Comparison of ENCODE assay signal across 27 cellular contexts in the genomic region with DNA sequence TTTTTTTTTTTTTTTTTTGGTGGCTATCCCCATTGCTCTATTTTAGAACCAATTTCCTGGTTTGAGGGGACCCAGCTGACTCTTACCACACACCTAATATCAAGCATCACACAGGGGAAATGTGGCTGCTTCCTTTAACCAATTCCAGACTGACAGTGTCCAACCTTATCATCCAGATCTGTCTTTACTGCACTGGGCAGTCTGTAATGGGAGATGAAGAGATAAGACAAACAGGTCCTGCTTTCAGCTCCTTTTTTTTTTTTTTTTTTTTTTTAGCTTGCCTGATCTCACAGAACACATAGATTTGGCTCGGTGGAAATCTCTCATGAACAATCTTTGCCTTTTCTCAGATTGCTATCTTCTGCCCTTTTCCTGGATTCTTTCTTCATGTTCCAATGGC.
"Had no signal": no experiment of that assay in that cellular context is flagged by ENCODE, and none has a peak within 500 bp of the region (broad histone marks: within the 10 kb centered on the region; RNA-seq: fewer than 3 reads in every experiment).

No MANE protein-coding gene starts in this region.

- H3K9me3 Mint-ChIP-seq: WTC11 had no signal

- H3K27me3 ChIP-seq: brain microvascular endothelial cell, colonic mucosa, esophagus squamous epithelium, gastroesophageal sphincter, heart right ventricle had no signal

- H3K4me1 Mint-ChIP-seq: activated CD4-positive, alpha-beta memory T cell treated with anti-CD3 and anti-CD28 coated beads, Interleukin-2, amount 10 ng/mL, durations not matched to agents 7 days and 5 days; activated CD4-positive, alpha-beta T cell treated with anti-CD3 and anti-CD28 coated beads, Interleukin-2, amount 10 ng/mL, durations not matched to agents 7 days and 5 days had no signal

- H3K27ac Mint-ChIP-seq: activated CD4-positive, alpha-beta memory T cell treated with anti-CD3 and anti-CD28 coated beads, Interleukin-2, amount 10 ng/mL, durations not matched to agents 7 days and 5 days; activated CD4-positive, alpha-beta T cell treated with anti-CD3 and anti-CD28 coated beads, Interleukin-2, amount 10 ng/mL, durations not matched to agents 7 days and 5 days; activated naive CD8-positive, alpha-beta T cell; activated T-cell treated with anti-CD3 and anti-CD28 coated beads, Interleukin-2, amount 50 U/mL, for 24 hours; activated T-cell treated with anti-CD3 and anti-CD28 coated beads, Interleukin-2, amount 50 U/mL, for 72 hours; WTC11 had no signal

- H3K4me3 ChIP-seq: colonic mucosa, esophagus squamous epithelium, gastroesophageal sphincter, heart right ventricle had no signal

- H3K27ac ChIP-seq: brain microvascular endothelial cell, colonic mucosa, epithelial cell of prostate, esophagus squamous epithelium, gastroesophageal sphincter, heart right ventricle had no signal

- DNase-seq: activated CD4-positive, alpha-beta memory T cell treated with anti-CD3 and anti-CD28 coated beads, Interleukin-2, amount 10 ng/mL, durations not matched to agents 7 days and 5 days; activated CD4-positive, alpha-beta T cell treated with anti-CD3 and anti-CD28 coated beads for 1 hour; activated CD4-positive, alpha-beta T cell treated with anti-CD3 and anti-CD28 coated beads for 4 hours; activated CD4-positive, alpha-beta T cell treated with anti-CD3 and anti-CD28 coated beads, Interleukin-2, amount 10 ng/mL, durations not matched to agents 7 days and 5 days; activated CD4-positive, alpha-beta T cell treated with anti-CD3 and anti-CD28 coated beads, Interleukin-2, amount 50 U/mL, for 4 hours; activated CD8-positive, alpha-beta memory T cell treated with anti-CD3 and anti-CD28 coated beads, Interleukin-2, amount 50 U/mL, for 48 hours; activated effector memory CD4-positive, alpha-beta T cell treated with Interleukin-2 at 50 U/mL for 16 hours; activated gamma-delta T cell treated with Interleukin-2 at 50 U/mL for 16 hours; activated naive CD4-positive, alpha-beta T cell treated with anti-CD3 and anti-CD28 coated beads, Interleukin-2, amount 50 U/mL, for 16 hours; activated naive CD4-positive, alpha-beta T cell treated with Interleukin-2 at 50 U/mL for 16 hours; activated T-cell treated with anti-CD3 and anti-CD28 coated beads for 4 hours; activated T-cell treated with anti-CD3 and anti-CD28 coated beads, Interleukin-2, amount 50 U/mL, for 24 hours; activated T-cell treated with anti-CD3 and anti-CD28 coated beads, Interleukin-2, amount 50 U/mL, for 72 hours; amniotic stem cell; anterior cingulate cortex; brain microvascular endothelial cell; caudate nucleus; colonic mucosa; effector CD8-positive, alpha-beta T cell; esophagus squamous epithelium; foreskin melanocyte; heart right ventricle; T-helper 2 cell had no signal

- H3K4me1 ChIP-seq: colonic mucosa, esophagus squamous epithelium, gastroesophageal sphincter, heart right ventricle had no signal

- ATAC-seq: activated T-cell treated with anti-CD3 and anti-CD28 coated beads, Interleukin-2, amount 50 U/mL, for 72 hours; gastroesophageal sphincter; heart right ventricle; WTC11 had no signal

- H3K36me3 Mint-ChIP-seq: activated naive CD8-positive, alpha-beta T cell; WTC11 had no signal

- H3K4me3 Mint-ChIP-seq: activated CD4-positive, alpha-beta memory T cell treated with anti-CD3 and anti-CD28 coated beads, Interleukin-2, amount 10 ng/mL, durations not matched to agents 7 days and 5 days; activated CD4-positive, alpha-beta T cell treated with anti-CD3 and anti-CD28 coated beads, Interleukin-2, amount 10 ng/mL, durations not matched to agents 7 days and 5 days; activated naive CD8-positive, alpha-beta T cell; activated T-cell treated with anti-CD3 and anti-CD28 coated beads, Interleukin-2, amount 50 U/mL, for 24 hours; activated T-cell treated with anti-CD3 and anti-CD28 coated beads, Interleukin-2, amount 50 U/mL, for 72 hours; WTC11 had no signal

- H3K9me3 ChIP-seq: colonic mucosa, esophagus squamous epithelium, gastroesophageal sphincter had no signal

- H3K27me3 Mint-ChIP-seq: activated CD4-positive, alpha-beta memory T cell treated with anti-CD3 and anti-CD28 coated beads, Interleukin-2, amount 10 ng/mL, durations not matched to agents 7 days and 5 days; activated CD4-positive, alpha-beta T cell treated with anti-CD3 and anti-CD28 coated beads, Interleukin-2, amount 10 ng/mL, durations not matched to agents 7 days and 5 days; activated naive CD8-positive, alpha-beta T cell; activated T-cell treated with anti-CD3 and anti-CD28 coated beads, Interleukin-2, amount 50 U/mL, for 24 hours had no signal

- H3K36me3 ChIP-seq: brain microvascular endothelial cell, colonic mucosa, esophagus squamous epithelium, gastroesophageal sphincter, heart right ventricle had no signal
